Comparison of ENCODE assay signal across 7 cellular contexts in the genomic region with DNA sequence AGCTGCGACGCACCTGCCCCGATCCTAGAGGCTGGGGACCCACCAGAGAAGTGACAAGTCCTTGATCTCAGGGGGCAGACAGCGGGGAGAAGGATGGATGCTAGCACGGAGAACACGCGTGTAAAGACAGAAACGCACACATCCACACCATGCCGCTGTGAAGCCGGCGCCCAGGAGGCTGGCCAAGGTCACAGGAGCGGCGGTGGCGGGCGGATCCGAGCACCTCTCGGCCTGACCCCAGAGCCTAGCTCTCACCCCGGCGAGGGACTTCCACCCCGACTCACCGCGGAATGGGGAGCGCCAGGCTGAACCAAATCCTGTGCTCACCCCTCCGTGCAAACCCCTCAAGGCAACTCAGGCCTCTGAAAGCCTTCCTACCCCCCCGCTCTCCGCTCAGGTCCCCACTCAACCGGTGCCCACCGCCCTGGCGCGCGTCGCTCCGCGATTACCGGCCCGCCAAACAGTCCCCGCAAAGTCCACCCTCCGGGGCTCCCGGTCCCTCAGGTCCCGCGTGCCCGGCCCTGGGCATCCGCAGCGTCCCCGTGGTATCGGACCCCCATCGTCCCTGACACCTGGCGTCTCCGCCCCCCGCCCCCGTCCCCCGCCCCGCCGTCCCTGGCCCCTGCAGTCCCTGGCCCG. TPM values are rescaled to one million over a fixed set of nuclear protein-coding genes. Genes with fewer than 3 reads are reported as not detected.
DNase-seq lines count a peak whose midpoint lies in the region; ATAC-seq and TF ChIP-seq lines count a peak whose summit lies in the region.

No MANE protein-coding gene starts in this region.

- H3K27ac ChIP-seq in IMR-90 (ENCODE audit: insufficient read depth, low read length), result no peak overlapping the region

- peaks cover 10% of the 10 kb centered on the region for H3K36me3 ChIP-seq in IMR-90 (ENCODE audit: control insufficient read depth, insufficient read depth, low read length)

- DNase-seq in IMR-90 (no peak), immature natural killer cell (peak in 1 of 3 donors; percentile 15), Kasumi-1 (lab: John Stamatoyannopoulos, UW) (no peak), GM13976 (ENCODE audit: low spot score) (no peak), HuH-7 (ENCODE audit: low spot score) (no peak)

- H3K9me3 Mint-ChIP-seq in brain, result no peaks in the 10 kb centered on the region
- H3K9me3 Mint-ChIP-seq in immature natural killer cell, result peaks cover 0 to 1% (median 0%) of the 10 kb centered on the region in 6 donors
- H3K9me3 Mint-ChIP-seq in stimulated activated memory B cell treated with anti-CD40 and anti-IgM and Interleukin-4, amounts not matched to agents 10 μg/mL and 1 μg/mL and 100 μg/mL, for 72 hours, result no peaks in the 10 kb centered on the region

- no peak overlapping the region; the same call in 2 of the 3 replicates for H2BK15ac ChIP-seq in IMR-90 (ENCODE audit: low read depth, low read length)

- peaks cover 7% of the 10 kb centered on the region for H3K4me1 ChIP-seq in IMR-90 (ENCODE audit: control insufficient read depth, insufficient read depth, low read length)

- TF ChIP-seq POLR2A in IMR-90 (IDR thresholded peaks at IDR 0.05; ENCODE audit: low read depth, low read length), result no peak

- no peak overlapping the region for H2BK5ac ChIP-seq in IMR-90 (ENCODE audit: low read depth, low read length, poor library complexity, severe bottlenecking)

- peaks cover 20% of the 10 kb centered on the region; the same call in 1 of the 2 replicates for H4K20me1 ChIP-seq in IMR-90 (ENCODE audit: insufficient read depth, low read length)

- peak overlapping the region; percentile 55 to 89 for H4K8ac ChIP-seq in IMR-90 (ENCODE audit: low read depth in 2 of 2, low read length in 2 of 2)

- ATAC-seq in IMR-90 (ENCODE audit: low read depth), result peak; percentile 31; the same call in 1 of the 2 replicates
- peak; percentile 21 for ATAC-seq in stimulated activated memory B cell treated with anti-CD40 and anti-IgM and Interleukin-4, amounts not matched to agents 10 μg/mL and 1 μg/mL and 100 μg/mL, for 72 hours

- no peak overlapping the region for H3K18ac ChIP-seq in IMR-90 (ENCODE audit: low read depth, low read length)

- peak overlapping the region; percentile 80 for H3K4me2 ChIP-seq in IMR-90 (ENCODE audit: low read depth, low read length)

- peak overlapping the region; percentile 85 for H4K5ac ChIP-seq in IMR-90 (ENCODE audit: low read depth, low read length)

- H3K4me3 ChIP-seq in IMR-90 (ENCODE audit: insufficient read depth, low read depth, low read length), result peak overlapping the region; percentile 90

- 0 out of 2 replicates have a peak overlapping the region, but pooled peaks have one; percentile 64 for H2AK5ac ChIP-seq in IMR-90 (ENCODE audit: low read depth, low read length)

- TF ChIP-seq CTCF in IMR-90 (conservative IDR thresholded peaks at IDR 0.05; ENCODE audit: low read depth, low read length) (no peak), brain (conservative IDR thresholded peaks at IDR 0.05) (no peak), GM13976 (IDR thresholded peaks at IDR 0.05; ENCODE audit: borderline replicate concordance, control extremely low read depth, extremely low read depth, insufficient read depth, missing control alignments) (no peak)

- H2AFZ ChIP-seq in IMR-90 (replicated peaks; ENCODE audit: low read length, poor library complexity), result peak overlapping the region; percentile 94

- peak overlapping the region; percentile 42; the same call in 1 of the 2 replicates for H2BK120ac ChIP-seq in IMR-90 (ENCODE audit: low read depth, low read length)

- H3K9ac ChIP-seq in IMR-90 (ENCODE audit: low read depth, low read length), result peak overlapping the region; percentile 67

- peaks cover 35% of the 10 kb centered on the region for H3K27me3 Mint-ChIP-seq in brain
- H3K27me3 Mint-ChIP-seq in immature natural killer cell (ENCODE audit: low read depth in 3 of 3), result peaks cover 9 to 20% (median 15%) of the 10 kb centered on the region in 3 donors
- H3K27me3 Mint-ChIP-seq in stimulated activated memory B cell treated with anti-CD40 and anti-IgM and Interleukin-4, amounts not matched to agents 10 μg/mL and 1 μg/mL and 100 μg/mL, for 72 hours, result peaks cover 50% of the 10 kb centered on the region

- H3K4me3 Mint-ChIP-seq in brain (peak overlapping the region; percentile 79 to 90 (median 84)), immature natural killer cell (peak overlapping the region; percentile 60 to 84 (median 76))
- peak overlapping the region; percentile 64 for H3K4me3 Mint-ChIP-seq in stimulated activated memory B cell treated with anti-CD40 and anti-IgM and Interleukin-4, amounts not matched to agents 10 μg/mL and 1 μg/mL and 100 μg/mL, for 72 hours

- CTCF ChIA-PET in IMR-90 (lab: Yijun Ruan, JAX), result no interaction called here

- 0 out of 2 replicates have a peak overlapping the region, but pooled peaks have one; percentile 5 for H3K23ac ChIP-seq in IMR-90 (ENCODE audit: low read depth, low read length)

- H3K9me3 ChIP-seq in IMR-90 (ENCODE audit: control insufficient read depth, insufficient read depth, low read length), result no peaks in the 10 kb centered on the region

- no peak overlapping the region; the same call in 1 of the 2 replicates for H3K56ac ChIP-seq in IMR-90 (ENCODE audit: extremely low read depth, insufficient read depth, low read length)

- H3K36me3 Mint-ChIP-seq in brain (peaks cover 28% of the 10 kb centered on the region), immature natural killer cell (peaks cover 0 to 5% (median 0%) of the 10 kb centered on the region in 3 donors)
- H3K36me3 Mint-ChIP-seq in stimulated activated memory B cell treated with anti-CD40 and anti-IgM and Interleukin-4, amounts not matched to agents 10 μg/mL and 1 μg/mL and 100 μg/mL, for 72 hours, result peaks cover 6% of the 10 kb centered on the region

- H4K91ac ChIP-seq in IMR-90 (ENCODE audit: insufficient read depth, low read depth, low read length), result peak overlapping the region; percentile 67

- no TSS peak for BruUV-seq in IMR-90 (replicated peaks; lab: Mats Ljungman, UMichigan)

- 37% methylated on average over 22 of the region's 55 CpGs; no CpG with 5 or more reads in 1 of the 2 experiments for WGBS in IMR-90 (ENCODE audit: extremely low coverage in 2 of 2, insufficient read length in 1 of 2), 2 experiments

- no peak overlapping the region for H2BK20ac ChIP-seq in IMR-90 (ENCODE audit: low read depth, low read length)

- H3K4me1 Mint-ChIP-seq in brain, result peaks cover 51% of the 10 kb centered on the region
- peaks cover 18 to 24% of the 10 kb centered on the region in 2 donors for H3K4me1 Mint-ChIP-seq in immature natural killer cell
- peaks cover 31% of the 10 kb centered on the region for H3K4me1 Mint-ChIP-seq in stimulated activated memory B cell treated with anti-CD40 and anti-IgM and Interleukin-4, amounts not matched to agents 10 μg/mL and 1 μg/mL and 100 μg/mL, for 72 hours

- H3K27ac Mint-ChIP-seq in brain (peak overlapping the region; percentile 60 to 89 (median 75)), immature natural killer cell (peak overlapping the region in 3 of 6 donors; percentile 17 to 80 (median 70))
- H3K27ac Mint-ChIP-seq in stimulated activated memory B cell treated with anti-CD40 and anti-IgM and Interleukin-4, amounts not matched to agents 10 μg/mL and 1 μg/mL and 100 μg/mL, for 72 hours, result no peak overlapping the region

- H3K79me1 ChIP-seq in IMR-90 (ENCODE audit: low read depth in 1 of 2, low read length in 2 of 2), result peaks cover 12 to 51% of the 10 kb centered on the region in 2 experiments

- no peaks in the 10 kb centered on the region for H3K27me3 ChIP-seq in IMR-90 (ENCODE audit: control insufficient read depth, insufficient read depth, low read length)

- peak overlapping the region; percentile 68 for H3K4ac ChIP-seq in IMR-90 (ENCODE audit: low read depth, low read length)

- POLR2A ChIA-PET in IMR-90 (lab: Charles Lee; ENCODE audit: unreplicated experiment), result no interaction called here

- peak overlapping the region; percentile 83 for H2AK9ac ChIP-seq in IMR-90 (replicated peaks; ENCODE audit: low read depth, low read length, poor library complexity)

- in situ Hi-C loops in IMR-90 (cut with MboI; ENCODE audit: low sequenced_read_pairs) (no loop called here), GM13976 (cut with MboI; ENCODE audit: low sequenced_read_pairs, unreplicated experiment) (no loop called here)

- TF ChIP-seq RAD21 in IMR-90 (IDR thresholded peaks at IDR 0.05; ENCODE audit: low read length), result no peak

- intact Hi-C loops in IMR-90 (cut with micrococcal nuclease), result no loop called here

- H3K9me1 ChIP-seq in IMR-90 (ENCODE audit: insufficient read depth, low read length), result peaks cover 18% of the 10 kb centered on the region

- dilution Hi-C loops in IMR-90 (cut with HindIII; ENCODE audit: low sequenced_read_pairs, unreplicated experiment), result no loop called here

- H3K14ac ChIP-seq in IMR-90 (replicated peaks; ENCODE audit: low read depth, low read length), result peak overlapping the region; percentile 73; the same call in 1 of the 2 replicates

TF ChIP-seq in IMR-90, 13 proteins besides CTCF, POLR2A, EP300 and RAD21 (continues in another document):
- no peak for TF ChIP-seq MAZ (IDR thresholded peaks at IDR 0.05; ENCODE audit: borderline replicate concordance, low read depth, low read length)
- TF ChIP-seq FOS (IDR thresholded peaks at IDR 0.05; ENCODE audit: low read depth, low read length), result no peak
- no peak for TF ChIP-seq MAFK (IDR thresholded peaks at IDR 0.05; ENCODE audit: low read depth, low read length)
- TF ChIP-seq, protein P1, sequence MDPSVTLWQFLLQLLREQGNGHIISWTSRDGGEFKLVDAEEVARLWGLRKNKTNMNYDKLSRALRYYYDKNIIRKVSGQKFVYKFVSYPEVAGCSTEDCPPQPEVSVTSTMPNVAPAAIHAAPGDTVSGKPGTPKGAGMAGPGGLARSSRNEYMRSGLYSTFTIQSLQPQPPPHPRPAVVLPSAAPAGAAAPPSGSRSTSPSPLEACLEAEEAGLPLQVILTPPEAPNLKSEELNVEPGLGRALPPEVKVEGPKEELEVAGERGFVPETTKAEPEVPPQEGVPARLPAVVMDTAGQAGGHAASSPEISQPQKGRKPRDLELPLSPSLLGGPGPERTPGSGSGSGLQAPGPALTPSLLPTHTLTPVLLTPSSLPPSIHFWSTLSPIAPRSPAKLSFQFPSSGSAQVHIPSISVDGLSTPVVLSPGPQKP (IDR thresholded peaks at IDR 0.05; ENCODE audit: borderline replicate concordance, low read depth, low read length), result no peak

RNA-seq across cellular contexts. Expression of a gene that starts 0.5 kb away (rescaled TPM):
- total RNA-seq in IMR-90 (2012; rRNA removed), result 52.2 and 63.0 TPM in 2 replicates
- polyA plus RNA-seq in IMR-90 (2012; rRNA removed) (47.4 and 54.4 TPM in 2 replicates), brain (ENCODE audit: insufficient read depth, low read depth, low replicate concordance) (63.1 TPM), immature natural killer cell (100 to 1,000 TPM in 1 of 3 donors, 10 to 100 TPM in 2; 62.5 to 137 (median 80.0) TPM)
- polyA plus RNA-seq in IMR-90 (2012; cell fraction: cytosol; rRNA removed), result 22.4 and 32.2 TPM in 2 replicates
- polyA plus RNA-seq in IMR-90 (2012; cell fraction: nucleus; rRNA removed; ENCODE audit: low replicate concordance), result 26.6 and 80.9 TPM in 2 replicates

RNA-seq across cellular contexts. Expression of a gene that starts 36.4 kb away (rescaled TPM):
- total RNA-seq in IMR-90 (2012; rRNA removed), result not detected in 2 replicates
- polyA plus RNA-seq in IMR-90 (2012; rRNA removed) (0.17 and 0.41 TPM in 2 replicates), brain (ENCODE audit: insufficient read depth, low read depth, low replicate concordance) (7.5 TPM), immature natural killer cell (not detected)
- 0.05 and 0.34 TPM in 2 replicates for polyA plus RNA-seq in IMR-90 (2012; cell fraction: cytosol; rRNA removed)
- polyA plus RNA-seq in IMR-90 (2012; cell fraction: nucleus; rRNA removed; ENCODE audit: low replicate concordance), result 1.9 and 2.9 TPM in 2 replicates
